25 cellular contexts compared by ENCODE assay signal in genomic region chr10:58508316-58508715, GRCh38. TPM values are rescaled to one million over a fixed set of nuclear protein-coding genes. Genes with fewer than 3 reads are reported as not detected.
DNase-seq lines count a peak whose midpoint lies in the region; ATAC-seq and TF ChIP-seq lines count a peak whose summit lies in the region.
"Had no signal": no experiment of that assay in that cellular context is flagged by ENCODE, and none has a peak within 500 bp of the region (broad histone marks: within the 10 kb centered on the region; RNA-seq: fewer than 3 reads in every experiment).

No MANE protein-coding gene starts in this region.

- H3K4me3 ChIP-seq in AG04449 (ENCODE audit: low read depth, low read length) (no peak overlapping the region), mammary epithelial cell (replicated peaks in 1 of 3; ENCODE audit: insufficient read depth in 1 of 3, low read depth in 2 of 3, low read length in 3 of 3) (no peak overlapping the region)
- H3K4me3 ChIP-seq: coronary artery, gastrocnemius medialis, GM12878, suprapubic skin, uterus had no signal

- in situ Hi-C loops in mammary epithelial cell (cut with MboI; ENCODE audit: low sequenced_read_pairs in 2 of 2): no loop called here

- no peaks in the 10 kb centered on the region for H4K20me1 ChIP-seq in mammary epithelial cell (ENCODE audit: insufficient read depth, low read length)

- CTCF ChIA-PET in AG04449 (lab: Yijun Ruan, JAX): interaction anchor here (1.6 to 2.3 kb wide), 2 partner anchors 23 to 94 kb away, joined by 5 to 6 read pairs; no protein-coding TSS in a partner anchor
- CTCF ChIA-PET in mammary epithelial cell (lab: Charles Lee; ENCODE audit: low non-redundant PET): interaction anchor here (0.6 kb wide), 1 partner anchor 133 kb away, joined by 3 read pairs; no protein-coding TSS in a partner anchor
- CTCF ChIA-PET in activated CD8-positive, alpha-beta T cell treated with anti-CD3 and anti-CD28 coated beads for 36 hours (lab: Charles Lee): interaction anchor here (1.0 kb wide), 1 partner anchor 208 kb away, joined by 3 read pairs; no protein-coding TSS in a partner anchor

- no peak overlapping the region for H3K27ac Mint-ChIP-seq in activated CD8-positive, alpha-beta T cell treated with anti-CD3 and anti-CD28 coated beads for 36 hours
- H3K27ac Mint-ChIP-seq: activated naive CD4-positive, alpha-beta T cell treated with anti-CD3 and anti-CD28 coated beads, Interleukin-2, amount 50 U/mL, for 24 hours; mesothelial cell of epicardium; nephron had no signal

- peaks cover 4% of the 10 kb centered on the region for H3K79me2 ChIP-seq in mammary epithelial cell (ENCODE audit: insufficient read depth, low read length)
- H3K79me2 ChIP-seq: parathyroid adenoma had no signal

- BruUV-seq in mammary epithelial cell (replicated peaks; lab: Mats Ljungman, UMichigan): no TSS peak

- dilution Hi-C loops in mammary epithelial cell (cut with HindIII; ENCODE audit: low sequenced_read_pairs): no loop called here

- H3K9me3 ChIP-seq in mammary epithelial cell (replicated peaks; ENCODE audit: insufficient read depth, low read length): no peaks in the 10 kb centered on the region
- H3K9me3 ChIP-seq: gastrocnemius medialis, suprapubic skin, uterus had no signal

- WGBS in mammary epithelial cell (ENCODE audit: low coverage, missing lambda C conversion rate): 0% methylated on average over 2 of the region's 2 CpGs

- no peaks in the 10 kb centered on the region for H3K36me3 ChIP-seq in mammary epithelial cell (ENCODE audit: insufficient read depth, low read length)
- H3K36me3 ChIP-seq: gastrocnemius medialis, suprapubic skin, uterus had no signal

- DNase-seq in AG04449 (ENCODE audit: low read depth, low spot score): peak; percentile 36
- DNase-seq in HCEC 1CT: peak; percentile 86
- DNase-seq in mammary epithelial cell: peak; percentile 36
- DNase-seq in foreskin melanocyte: peak; percentile 11
- no peak for DNase-seq in activated naive CD4-positive, alpha-beta T cell treated with anti-CD3 and anti-CD28 coated beads, Interleukin-2, amount 50 U/mL, for 16 hours
- no peak for DNase-seq in activated CD8-positive, alpha-beta T cell treated with anti-CD3 and anti-CD28 coated beads for 36 hours
- no peak for DNase-seq in NCI-H146 (lab: John Stamatoyannopoulos, UW)
- DNase-seq: activated CD4-positive, CD25-positive, alpha-beta regulatory T cell treated with anti-CD3 and anti-CD28 coated beads, Interleukin-2, amount 50 U/mL, for 72 hours; activated CD8-positive, alpha-beta memory T cell treated with anti-CD3 and anti-CD28 coated beads for 24 hours; activated T-cell treated with anti-CD3 and anti-CD28 coated beads, Interleukin-2, amount 50 U/mL, for 48 hours; DMS153; gastrocnemius medialis; NCI-H1048; NCI-H2029 treated with DMSO at 0.1 percent for 48 hours; NCI-H510A; uterus had no signal

- H3K4me2 ChIP-seq in mammary epithelial cell (ENCODE audit: insufficient read depth, low read depth, low read length): peak overlapping the region; percentile 4

- H2AFZ ChIP-seq in mammary epithelial cell (ENCODE audit: low read depth, low read length): no peak overlapping the region
- H2AFZ ChIP-seq: parathyroid adenoma had no signal

- POLR2A ChIA-PET in AG04449 (lab: Yijun Ruan, JAX): interaction anchor here (0.6 kb wide), 1 partner anchor 31 kb away, joined by 3 read pairs; no protein-coding TSS in a partner anchor
- POLR2A ChIA-PET in activated CD8-positive, alpha-beta T cell treated with anti-CD3 and anti-CD28 coated beads for 36 hours (lab: Charles Lee): no interaction called here

- H3K27me3 ChIP-seq in mammary epithelial cell (ENCODE audit: insufficient read depth, low read length): no peaks in the 10 kb centered on the region
- H3K27me3 ChIP-seq: gastrocnemius medialis, uterus had no signal

- H3K9ac ChIP-seq in mammary epithelial cell (ENCODE audit: insufficient read depth, low read length): no peak overlapping the region
- H3K9ac ChIP-seq: parathyroid adenoma had no signal

- peaks cover 13% of the 10 kb centered on the region for H3K27me3 Mint-ChIP-seq in activated CD8-positive, alpha-beta T cell treated with anti-CD3 and anti-CD28 coated beads for 36 hours

- no peak overlapping the region for H3K27ac ChIP-seq in mammary epithelial cell (ENCODE audit: insufficient read depth, low read depth, low read length)
- H3K27ac ChIP-seq: coronary artery, gastrocnemius medialis, parathyroid adenoma, suprapubic skin, uterus had no signal

- H3K36me3 Mint-ChIP-seq in activated CD8-positive, alpha-beta T cell treated with anti-CD3 and anti-CD28 coated beads for 36 hours (ENCODE audit: low read depth): no peaks in the 10 kb centered on the region
- H3K36me3 Mint-ChIP-seq: activated naive CD4-positive, alpha-beta T cell treated with anti-CD3 and anti-CD28 coated beads, Interleukin-2, amount 50 U/mL, for 24 hours; mesothelial cell of epicardium had no signal

- intact Hi-C loops in mammary epithelial cell (cut with micrococcal nuclease): no loop called here
- intact Hi-C loops in activated CD8-positive, alpha-beta T cell treated with anti-CD3 and anti-CD28 coated beads for 36 hours (cut with micrococcal nuclease): no loop called here

- no peak for ATAC-seq in activated CD8-positive, alpha-beta T cell treated with anti-CD3 and anti-CD28 coated beads for 36 hours
- no peak for ATAC-seq in HG03095 (IDR thresholded peaks at IDR 0.05; ENCODE audit: unreplicated experiment)
- ATAC-seq: gastrocnemius medialis, GM12878, sciatic nerve had no signal

- peaks cover 19% of the 10 kb centered on the region for H3K4me1 ChIP-seq in mammary epithelial cell (ENCODE audit: insufficient read depth, low read length)
- H3K4me1 ChIP-seq: gastrocnemius medialis, parathyroid adenoma, uterus had no signal

- H3K9me3 Mint-ChIP-seq in activated CD8-positive, alpha-beta T cell treated with anti-CD3 and anti-CD28 coated beads for 36 hours: no peaks in the 10 kb centered on the region
- H3K9me3 Mint-ChIP-seq: activated naive CD4-positive, alpha-beta T cell treated with anti-CD3 and anti-CD28 coated beads, Interleukin-2, amount 50 U/mL, for 24 hours; mesothelial cell of epicardium; nephron had no signal

- no peak overlapping the region for H3K4me3 Mint-ChIP-seq in activated CD8-positive, alpha-beta T cell treated with anti-CD3 and anti-CD28 coated beads for 36 hours
- H3K4me3 Mint-ChIP-seq: activated naive CD4-positive, alpha-beta T cell treated with anti-CD3 and anti-CD28 coated beads, Interleukin-2, amount 50 U/mL, for 24 hours; mesothelial cell of epicardium; nephron had no signal

- peaks cover 4% of the 10 kb centered on the region for H3K4me1 Mint-ChIP-seq in activated CD8-positive, alpha-beta T cell treated with anti-CD3 and anti-CD28 coated beads for 36 hours (ENCODE audit: low read depth)
- H3K4me1 Mint-ChIP-seq: nephron had no signal

- TF ChIP-seq CTCF in AG04449 (IDR thresholded peaks at IDR 0.05; ENCODE audit: insufficient read depth, low read length, missing control alignments): no peak
- TF ChIP-seq CTCF in mammary epithelial cell (conservative IDR thresholded peaks at IDR 0.05 in 1 of 2, IDR thresholded peaks at IDR 0.05 in 1 of 2; ENCODE audit: extremely low read depth in 1 of 2, insufficient read depth in 1 of 2, low read depth in 1 of 2, low read length in 2 of 2): no peak
- no peak for TF ChIP-seq CTCF in activated CD8-positive, alpha-beta T cell treated with anti-CD3 and anti-CD28 coated beads for 36 hours (IDR thresholded peaks at IDR 0.05)

RNA-seq across cellular contexts. Expression of gene BICC1, which starts 4.4 kb away (rescaled TPM):
- 10 to 100 TPM; 15.2 to 35.0 TPM for total RNA-seq in mammary epithelial cell
- 5.6 TPM for polyA plus RNA-seq in mammary epithelial cell
- 28.3 TPM for polyA minus RNA-seq in mammary epithelial cell
- not detected for total RNA-seq in activated CD8-positive, alpha-beta T cell treated with anti-CD3 and anti-CD28 coated beads for 36 hours

Comparison
In these comparisons a context has a peak if more than half of its experiments do, and no peak if none do; other contexts are left out.
1. DNase-seq: peak in AG04449 (single experiment), HCEC 1CT (single experiment), mammary epithelial cell (single experiment) and foreskin melanocyte (single experiment); none in activated naive CD4-positive, alpha-beta T cell treated with anti-CD3 and anti-CD28 coated beads, Interleukin-2, amount 50 U/mL, for 16 hours (single experiment), activated CD8-positive, alpha-beta T cell treated with anti-CD3 and anti-CD28 coated beads for 36 hours (single experiment) and NCI-H146 (single experiment).
2. RNA of gene BICC1, which starts 4.4 kb away (total RNA-seq): 15.2 to 35.0 TPM in mammary epithelial cell; not detected in activated CD8-positive, alpha-beta T cell treated with anti-CD3 and anti-CD28 coated beads for 36 hours; every median in the first group is over 10 times any median in the second.